19 cellular contexts compared by ENCODE assay signal in the genomic region with DNA sequence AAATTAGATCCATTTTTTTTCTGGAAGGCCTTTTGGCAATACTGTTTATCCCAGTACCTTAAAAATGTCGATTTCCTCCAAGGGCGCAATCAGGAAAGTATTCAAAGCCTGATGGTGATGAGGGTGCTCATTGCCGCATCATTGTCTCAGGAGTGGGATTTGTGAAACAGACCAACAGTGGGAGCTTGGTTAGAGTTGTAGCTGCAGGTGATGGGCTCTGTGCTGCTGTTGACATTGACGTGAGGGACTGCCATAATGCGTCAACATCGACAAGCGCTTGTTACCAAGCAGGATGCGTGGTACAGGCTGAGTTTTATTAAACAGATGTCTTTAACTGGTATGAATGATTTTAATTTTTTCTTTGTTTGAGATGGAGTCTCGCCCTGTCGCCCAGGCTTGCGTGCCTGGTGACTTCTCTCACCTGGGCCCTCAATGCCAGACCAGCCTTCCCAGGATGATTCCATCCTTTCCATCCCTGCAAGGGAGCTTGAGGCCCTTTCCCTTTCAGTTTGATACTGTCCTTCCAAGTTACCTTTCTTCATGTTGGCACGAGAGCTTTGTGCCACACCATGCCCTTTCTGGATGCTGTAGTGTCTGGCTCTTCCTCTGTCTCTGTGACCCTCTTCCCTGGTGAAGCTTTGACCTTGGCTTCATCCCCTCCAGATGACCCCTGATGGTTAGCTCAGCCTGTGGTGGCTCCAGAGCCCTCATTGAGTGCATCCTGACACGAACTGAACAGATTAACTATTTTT. TPM values are rescaled to one million over a fixed set of nuclear protein-coding genes. Genes with fewer than 3 reads are reported as not detected.
A peak's percentile ranks its signal among the peaks of the same experiment; 100 is the strongest.
DNase-seq lines count a peak whose midpoint lies in the region; ATAC-seq, FAIRE-seq and TF ChIP-seq lines count a peak whose summit lies in the region.
"Had no signal": no experiment of that assay in that cellular context is flagged by ENCODE, and none has a peak within 500 bp of the region (broad histone marks: within the 10 kb centered on the region; RNA-seq: fewer than 3 reads in every experiment).

No MANE protein-coding gene starts in this region.

- no peak for FAIRE-seq in urothelium cell line (lab: Jason Lieb, UNC)
- FAIRE-seq: bronchial epithelial cell had no signal

- no peak overlapping the region for H3K4me3 ChIP-seq in CD8-positive, alpha-beta T cell (ENCODE audit: low read depth, low read length)
- H3K4me3 ChIP-seq in naive thymus-derived CD4-positive, alpha-beta T cell (ENCODE audit: low read length): no peak overlapping the region
- H3K4me3 ChIP-seq: lung, right atrium auricular region, thyroid gland had no signal

- no peaks in the 10 kb centered on the region for H3K9me3 Mint-ChIP-seq in CD14-positive monocyte
- no peaks in the 10 kb centered on the region for H3K9me3 Mint-ChIP-seq in CD8-positive, alpha-beta T cell
- H3K9me3 Mint-ChIP-seq in activated naive CD8-positive, alpha-beta T cell treated with anti-CD3 and anti-CD28 coated beads, Interleukin-2, amount 50 U/mL, for 24 hours: no peaks in the 10 kb centered on the region
- no peaks in the 10 kb centered on the region for H3K9me3 Mint-ChIP-seq in naive thymus-derived CD4-positive, alpha-beta T cell

- H3K27me3 Mint-ChIP-seq in CD14-positive monocyte (ENCODE audit: low read depth in 3 of 3): no peaks in the 10 kb centered on the region
- no peaks in the 10 kb centered on the region for H3K27me3 Mint-ChIP-seq in CD8-positive, alpha-beta T cell (ENCODE audit: low read depth)
- H3K27me3 Mint-ChIP-seq in activated naive CD8-positive, alpha-beta T cell treated with anti-CD3 and anti-CD28 coated beads, Interleukin-2, amount 50 U/mL, for 24 hours: no peaks in the 10 kb centered on the region
- H3K27me3 Mint-ChIP-seq in naive thymus-derived CD4-positive, alpha-beta T cell: no peaks in the 10 kb centered on the region

- peaks cover 59% of the 10 kb centered on the region for H3K4me1 ChIP-seq in CD8-positive, alpha-beta T cell (ENCODE audit: insufficient read depth, low read length)
- H3K4me1 ChIP-seq in naive thymus-derived CD4-positive, alpha-beta T cell (ENCODE audit: control insufficient read depth in 2 of 2, insufficient read depth in 2 of 2, low read length in 2 of 2): peaks cover 18 to 35% of the 10 kb centered on the region in 2 donors

- no peak for TF ChIP-seq CTCF in CD14-positive monocyte (IDR thresholded peaks at IDR 0.05)
- TF ChIP-seq CTCF in CD8-positive, alpha-beta T cell (IDR thresholded peaks at IDR 0.05): no peak

- DNase-seq in CD14-positive monocyte (ENCODE audit: low spot score) (no peak), activated gamma-delta T cell (lab: John Stamatoyannopoulos, UW) (no peak), urothelium cell line (ENCODE audit: low spot score) (no peak)
- DNase-seq in CD8-positive, alpha-beta T cell: no peak
- DNase-seq in activated naive CD8-positive, alpha-beta T cell treated with anti-CD3 and anti-CD28 coated beads, Interleukin-2, amount 50 U/mL, for 24 hours: no peak
- DNase-seq in naive thymus-derived CD4-positive, alpha-beta T cell: no peak
- DNase-seq: activated CD4-positive, CD25-positive, alpha-beta regulatory T cell treated with anti-CD3 and anti-CD28 coated beads, Interleukin-2, amount 50 U/mL, for 72 hours; DMS79 treated with DMSO at 0.1 percent for 48 hours; effector CD4-positive, alpha-beta T cell; foreskin melanocyte; KBM-7; NCI-H1048; thyroid gland had no signal

- no peak for ATAC-seq in CD8-positive, alpha-beta T cell
- no peak for ATAC-seq in activated naive CD8-positive, alpha-beta T cell treated with anti-CD3 and anti-CD28 coated beads, Interleukin-2, amount 50 U/mL, for 24 hours
- no peak for ATAC-seq in naive thymus-derived CD4-positive, alpha-beta T cell
- ATAC-seq in HG02623 (IDR thresholded peaks at IDR 0.05; ENCODE audit: unreplicated experiment) (no peak), GM21515 (IDR thresholded peaks at IDR 0.05; ENCODE audit: unreplicated experiment) (no peak)

- H3K36me3 Mint-ChIP-seq in CD14-positive monocyte: peaks cover 51 to 76% of the 10 kb centered on the region in 2 donors
- peaks cover 73% of the 10 kb centered on the region for H3K36me3 Mint-ChIP-seq in CD8-positive, alpha-beta T cell
- H3K36me3 Mint-ChIP-seq in activated naive CD8-positive, alpha-beta T cell treated with anti-CD3 and anti-CD28 coated beads, Interleukin-2, amount 50 U/mL, for 24 hours (ENCODE audit: low read depth): peaks cover 46% of the 10 kb centered on the region
- H3K36me3 Mint-ChIP-seq in naive thymus-derived CD4-positive, alpha-beta T cell: peaks cover 11 to 49% (median 21%) of the 10 kb centered on the region in 5 donors

- no peaks in the 10 kb centered on the region for H3K27me3 ChIP-seq in CD8-positive, alpha-beta T cell (ENCODE audit: insufficient read depth, low read length)
- no peaks in the 10 kb centered on the region for H3K27me3 ChIP-seq in naive thymus-derived CD4-positive, alpha-beta T cell (ENCODE audit: control insufficient read depth in 2 of 2, insufficient read depth in 2 of 2, low read length in 2 of 2)
- H3K27me3 ChIP-seq: right atrium auricular region, thyroid gland had no signal

- peaks cover 15% of the 10 kb centered on the region for H3K36me3 ChIP-seq in CD8-positive, alpha-beta T cell (ENCODE audit: insufficient read depth, low read length)
- peaks cover 0 to 57% (median 5%) of the 10 kb centered on the region in 3 experiments for H3K36me3 ChIP-seq in naive thymus-derived CD4-positive, alpha-beta T cell (ENCODE audit: control insufficient read depth in 2 of 3, insufficient read depth in 3 of 3, low read length in 3 of 3)
- H3K36me3 ChIP-seq: thyroid gland had no signal

- POLR2A ChIA-PET in CD8-positive, alpha-beta T cell (lab: Charles Lee): interaction anchor here (0.7 to 1.6 kb wide), 5 partner anchors 11 to 46 kb away, joined by 3 to 5 read pairs (median 4); a partner anchor contains a TSS
- POLR2A ChIA-PET in naive thymus-derived CD4-positive, alpha-beta T cell (lab: Charles Lee): interaction anchor here (0.9 to 1.5 kb wide), 5 partner anchors 11 to 57 kb away, joined by 3 to 5 read pairs (median 3); no protein-coding TSS in a partner anchor

- no peak overlapping the region for H3K27ac ChIP-seq in CD8-positive, alpha-beta T cell (ENCODE audit: low read depth, low read length)
- H3K27ac ChIP-seq in naive thymus-derived CD4-positive, alpha-beta T cell (ENCODE audit: low read depth, low read length): peak overlapping the region; percentile 25
- H3K27ac ChIP-seq: C4-2B, right atrium auricular region, thyroid gland had no signal

- intact Hi-C loops in CD14-positive monocyte (cut with micrococcal nuclease): no loop called here
- intact Hi-C loops in CD8-positive, alpha-beta T cell (cut with DNase I, micrococcal nuclease): no loop called here
- intact Hi-C loops in naive thymus-derived CD4-positive, alpha-beta T cell (cut with micrococcal nuclease): no loop called here

- no peak overlapping the region for H3K4me3 Mint-ChIP-seq in CD14-positive monocyte
- H3K4me3 Mint-ChIP-seq in CD8-positive, alpha-beta T cell: no peak overlapping the region
- H3K4me3 Mint-ChIP-seq in activated naive CD8-positive, alpha-beta T cell treated with anti-CD3 and anti-CD28 coated beads, Interleukin-2, amount 50 U/mL, for 24 hours: no peak overlapping the region
- H3K4me3 Mint-ChIP-seq in naive thymus-derived CD4-positive, alpha-beta T cell: peak overlapping the region in 9 of 10 donors; percentile 6 to 66 (median 47)

- H3K9me3 ChIP-seq in CD8-positive, alpha-beta T cell (ENCODE audit: low read length): no peaks in the 10 kb centered on the region
- H3K9me3 ChIP-seq in naive thymus-derived CD4-positive, alpha-beta T cell (ENCODE audit: control insufficient read depth in 2 of 3, low read length in 3 of 3): no peaks in the 10 kb centered on the region
- H3K9me3 ChIP-seq: right atrium auricular region, thyroid gland had no signal

- peak overlapping the region in 4 of 7 donors; percentile 7 to 83 (median 54) for H3K27ac Mint-ChIP-seq in CD14-positive monocyte
- H3K27ac Mint-ChIP-seq in CD8-positive, alpha-beta T cell: peak overlapping the region; percentile 72
- H3K27ac Mint-ChIP-seq in activated naive CD8-positive, alpha-beta T cell treated with anti-CD3 and anti-CD28 coated beads, Interleukin-2, amount 50 U/mL, for 24 hours: peak overlapping the region; percentile 44
- peak overlapping the region; percentile 36 to 89 (median 75) for H3K27ac Mint-ChIP-seq in naive thymus-derived CD4-positive, alpha-beta T cell

- CTCF ChIA-PET in CD8-positive, alpha-beta T cell (lab: Charles Lee): interaction anchor here (1.3 to 2.8 kb wide), 4 partner anchors 46 to 61 kb away, joined by 3 to 7 read pairs (median 6); no protein-coding TSS in a partner anchor
- CTCF ChIA-PET in naive thymus-derived CD4-positive, alpha-beta T cell (lab: Charles Lee): interaction anchor here (0.9 to 2.0 kb wide), 2 partner anchors 9 to 47 kb away, joined by 3 to 6 read pairs; no protein-coding TSS in a partner anchor

- H3K4me1 Mint-ChIP-seq in CD14-positive monocyte: peaks cover 23% of the 10 kb centered on the region
- H3K4me1 Mint-ChIP-seq in CD8-positive, alpha-beta T cell (ENCODE audit: low read depth): peaks cover 78% of the 10 kb centered on the region
- peaks cover 86% of the 10 kb centered on the region for H3K4me1 Mint-ChIP-seq in activated naive CD8-positive, alpha-beta T cell treated with anti-CD3 and anti-CD28 coated beads, Interleukin-2, amount 50 U/mL, for 24 hours
- peaks cover 52 to 85% (median 76%) of the 10 kb centered on the region in 7 donors for H3K4me1 Mint-ChIP-seq in naive thymus-derived CD4-positive, alpha-beta T cell

RNA-seq across cellular contexts. Expression of a gene that starts 10.6 kb away (rescaled TPM):
- polyA plus RNA-seq in CD14-positive monocyte: 10 to 100 TPM; 10.0 to 17.8 TPM
- total RNA-seq in CD8-positive, alpha-beta T cell: 100 to 1,000 TPM; 316 TPM
- total RNA-seq in naive thymus-derived CD4-positive, alpha-beta T cell: 100 to 1,000 TPM; 169 to 235 (median 201) TPM
- polyA plus RNA-seq in naive thymus-derived CD4-positive, alpha-beta T cell: 10 to 100 TPM; 24.3 to 76.6 TPM

RNA-seq across cellular contexts. Expression of a gene that starts 22.4 kb away (rescaled TPM):
- 1 to 10 TPM; 7.8 to 9.2 TPM for polyA plus RNA-seq in CD14-positive monocyte
- 10 to 100 TPM; 24.6 to 27.3 TPM for total RNA-seq in CD8-positive, alpha-beta T cell
- total RNA-seq in naive thymus-derived CD4-positive, alpha-beta T cell: 10 to 100 TPM; 31.1 to 71.3 (median 42.0) TPM
- 10 to 100 TPM; 20.6 to 26.2 TPM for polyA plus RNA-seq in naive thymus-derived CD4-positive, alpha-beta T cell

Comparison
In these comparisons a context has a peak if more than half of its experiments do, and no peak if none do; other contexts are left out.
1. H3K4me3 Mint-ChIP-seq: peak in naive thymus-derived CD4-positive, alpha-beta T cell (9 of 10); none in CD14-positive monocyte (0 of 2), CD8-positive, alpha-beta T cell (single experiment) and activated naive CD8-positive, alpha-beta T cell treated with anti-CD3 and anti-CD28 coated beads, Interleukin-2, amount 50 U/mL, for 24 hours (single experiment).
2. Peak in every context shown above with its lines, with median percentiles within 50 percentile points of each other: H3K27ac Mint-ChIP-seq.